In the genomic region with DNA sequence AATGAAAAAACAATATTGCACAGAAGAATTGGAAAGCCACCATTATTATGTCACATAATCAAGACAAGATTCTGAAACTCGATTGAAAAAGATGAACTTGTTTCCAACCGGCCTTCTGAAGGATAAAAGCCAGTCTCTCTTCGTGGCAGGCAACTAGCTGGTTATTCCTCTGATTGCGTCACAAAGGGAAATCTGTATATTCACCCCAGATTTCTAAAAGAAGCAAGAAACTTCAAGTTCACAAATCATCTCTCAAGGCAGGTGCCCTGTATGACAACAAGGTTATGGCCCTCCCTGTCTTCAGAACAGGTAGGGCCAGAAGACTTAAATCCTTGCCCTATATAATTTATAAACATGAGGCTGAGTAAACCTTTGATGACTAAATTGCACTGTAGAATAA, we compare ENCODE assay signal across 21 cellular contexts. TPM values are rescaled to one million over a fixed set of nuclear protein-coding genes. Genes with fewer than 3 reads are reported as not detected.
DNase-seq lines count a peak whose midpoint lies in the region; ATAC-seq and TF ChIP-seq lines count a peak whose summit lies in the region.
"Had no signal": no experiment of that assay in that cellular context is flagged by ENCODE, and none has a peak within 500 bp of the region (broad histone marks: within the 10 kb centered on the region; RNA-seq: fewer than 3 reads in every experiment).

No MANE protein-coding gene starts in this region.

- H3K27ac Mint-ChIP-seq in GM23338, result no peak overlapping the region
- no peak overlapping the region for H3K27ac Mint-ChIP-seq in effector memory CD8-positive, alpha-beta T cell

- peak overlapping the region; percentile 80; the same call in 1 of the 3 replicates for H3K4me3 Mint-ChIP-seq in GM23338
- no peak overlapping the region for H3K4me3 Mint-ChIP-seq in effector memory CD8-positive, alpha-beta T cell

- TF ChIP-seq POLR2A in gastrocnemius medialis (IDR thresholded peaks at IDR 0.05), result no peak

- no peaks in the 10 kb centered on the region for H3K79me2 ChIP-seq in GM23338 (replicated peaks; ENCODE audit: insufficient read depth)
- H3K79me2 ChIP-seq: parathyroid adenoma had no signal

- TF ChIP-seq CTCF in GM23338 (conservative IDR thresholded peaks at IDR 0.05; ENCODE audit: low read depth in 2 of 2) (no peak), VCaP (conservative IDR thresholded peaks at IDR 0.05) (no peak), gastrocnemius medialis (IDR thresholded peaks at IDR 0.05 in 4 of 5, conservative IDR thresholded peaks at IDR 0.05 in 1 of 5) (no peak)

- peaks cover 46% of the 10 kb centered on the region for H3K27me3 Mint-ChIP-seq in GM23338 (ENCODE audit: insufficient read depth, low read depth, poor library complexity)
- H3K27me3 Mint-ChIP-seq in effector memory CD8-positive, alpha-beta T cell, result peaks cover 56 to 67% of the 10 kb centered on the region in 2 donors

- H3K9me3 ChIP-seq in gastrocnemius medialis, result no peaks in the 10 kb centered on the region
- H3K9me3 ChIP-seq: BE2C, gastroesophageal sphincter, testis had no signal

- no peak overlapping the region for H3K27ac ChIP-seq in GM23338 (ENCODE audit: low read depth)
- peak overlapping the region; percentile 57 for H3K27ac ChIP-seq in VCaP
- H3K27ac ChIP-seq in gastrocnemius medialis, result peak overlapping the region; percentile 82 to 90 (median 90)
- H3K27ac ChIP-seq: parathyroid adenoma had no signal

- H3K27me3 ChIP-seq in GM23338 (ENCODE audit: insufficient read depth) (peaks cover 49% of the 10 kb centered on the region), gastrocnemius medialis (no peaks in the 10 kb centered on the region)
- H3K27me3 ChIP-seq: gastroesophageal sphincter, testis had no signal

- no peaks in the 10 kb centered on the region for H3K36me3 Mint-ChIP-seq in GM23338 (ENCODE audit: low read depth)
- peaks cover 10% of the 10 kb centered on the region for H3K36me3 Mint-ChIP-seq in effector memory CD8-positive, alpha-beta T cell (ENCODE audit: insufficient read depth)

- in situ Hi-C loops in gastrocnemius medialis (cut with MboI; ENCODE audit: low sequenced_read_pairs in 4 of 4), result loop anchor here (5.0 to 25.0 kb wide), 4 partner anchors 142 to 245 kb away; no protein-coding TSS in a partner anchor

- H3K4me3 ChIP-seq in GM23338, result no peak overlapping the region
- no peak overlapping the region for H3K4me3 ChIP-seq in gastrocnemius medialis
- H3K4me3 ChIP-seq: gastroesophageal sphincter had no signal

- peaks cover 3% of the 10 kb centered on the region; the same call in 1 of the 3 replicates for H3K9me3 Mint-ChIP-seq in GM23338
- no peaks in the 10 kb centered on the region for H3K9me3 Mint-ChIP-seq in effector memory CD8-positive, alpha-beta T cell

- H3K4me2 ChIP-seq in GM23338, result 0 out of 2 replicates have a peak overlapping the region, but pooled peaks have one; percentile 96

- peaks cover 5% of the 10 kb centered on the region; the same call in 1 of the 2 replicates for H3F3A ChIP-seq in GM23338 (replicated peaks; ENCODE audit: low read depth)

- no peak for ATAC-seq in GM23338
- no peak for ATAC-seq in gastrocnemius medialis
- no peak for ATAC-seq in HG03432 (IDR thresholded peaks at IDR 0.05; ENCODE audit: unreplicated experiment)
- no peak for ATAC-seq in HG03139 (IDR thresholded peaks at IDR 0.05; ENCODE audit: unreplicated experiment)
- no peak for ATAC-seq in effector memory CD8-positive, alpha-beta T cell (replicated peaks)
- ATAC-seq: gastroesophageal sphincter, left ventricle myocardium superior, Panc1 had no signal

- H4K20me1 ChIP-seq in GM23338 (replicated peaks; ENCODE audit: insufficient read depth), result no peaks in the 10 kb centered on the region

- intact Hi-C loops in gastrocnemius medialis (cut with DNase I; ENCODE audit: low total_unique reads), result no loop called here

- H3K36me3 ChIP-seq in GM23338 (ENCODE audit: insufficient read depth) (no peaks in the 10 kb centered on the region), gastrocnemius medialis (peaks cover 0 to 6% of the 10 kb centered on the region in 2 donors)
- H3K36me3 ChIP-seq: BE2C had no signal

- no peaks in the 10 kb centered on the region for H3K9me2 ChIP-seq in GM23338 (ENCODE audit: insufficient read depth)

- H3K4me1 ChIP-seq in GM23338 (ENCODE audit: insufficient read depth) (peaks cover 16% of the 10 kb centered on the region), gastrocnemius medialis (peaks cover 8 to 9% of the 10 kb centered on the region in 2 donors)
- H3K4me1 ChIP-seq: BE2C, parathyroid adenoma, testis had no signal

- no peak for DNase-seq in GM23338 (ENCODE audit: low spot score)
- DNase-seq in fibroblast of gingiva (ENCODE audit: low read depth), result peak; percentile 39
- DNase-seq in gastrocnemius medialis, result no peak
- DNase-seq in NCI-H446 treated with DMSO at 0.1 percent for 48 hours (lab: John Stamatoyannopoulos, UW), result no peak
- DNase-seq in effector memory CD8-positive, alpha-beta T cell, result no peak
- DNase-seq: amniotic stem cell; BE2C; central memory CD4-positive, alpha-beta T cell; effector memory CD4-positive, alpha-beta T cell; left ventricle myocardium superior; NCI-H1436; NCI-H2171 treated with DMSO at 0.1 percent for 48 hours; NCI-H774; stimulated activated CD4-positive, alpha-beta T cell treated with anti-CD3 and anti-CD28 coated beads, Interleukin-4, amount 100 ng/mL, for 4 hours; testis had no signal

- peaks cover 19% of the 10 kb centered on the region for H3K4me1 Mint-ChIP-seq in GM23338
- peaks cover 3 to 9% of the 10 kb centered on the region in 2 donors for H3K4me1 Mint-ChIP-seq in effector memory CD8-positive, alpha-beta T cell (ENCODE audit: low read depth in 2 of 2)

- H2AFZ ChIP-seq in GM23338, result no peak overlapping the region
- H2AFZ ChIP-seq: parathyroid adenoma had no signal

TF ChIP-seq in GM23338, 12 proteins besides CTCF, POLR2A, EP300 and RAD21 (continues in another document):
- TF ChIP-seq ZNF114 (CRISPR knock-in tag; IDR thresholded peaks at IDR 0.05), result no peak
- TF ChIP-seq EZH2phosphoT487 (IDR thresholded peaks at IDR 0.05; ENCODE audit: unreplicated experiment), result no peak
- TF ChIP-seq STAT1 (IDR thresholded peaks at IDR 0.05; ENCODE audit: unreplicated experiment), result no peak
- TF ChIP-seq ZNF331 (CRISPR knock-in tag; IDR thresholded peaks at IDR 0.05; ENCODE audit: low read depth), result no peak
- TF ChIP-seq CREB1 (CRISPR knock-in tag; IDR thresholded peaks at IDR 0.05; ENCODE audit: low read depth), result no peak
- TF ChIP-seq, protein P1, sequence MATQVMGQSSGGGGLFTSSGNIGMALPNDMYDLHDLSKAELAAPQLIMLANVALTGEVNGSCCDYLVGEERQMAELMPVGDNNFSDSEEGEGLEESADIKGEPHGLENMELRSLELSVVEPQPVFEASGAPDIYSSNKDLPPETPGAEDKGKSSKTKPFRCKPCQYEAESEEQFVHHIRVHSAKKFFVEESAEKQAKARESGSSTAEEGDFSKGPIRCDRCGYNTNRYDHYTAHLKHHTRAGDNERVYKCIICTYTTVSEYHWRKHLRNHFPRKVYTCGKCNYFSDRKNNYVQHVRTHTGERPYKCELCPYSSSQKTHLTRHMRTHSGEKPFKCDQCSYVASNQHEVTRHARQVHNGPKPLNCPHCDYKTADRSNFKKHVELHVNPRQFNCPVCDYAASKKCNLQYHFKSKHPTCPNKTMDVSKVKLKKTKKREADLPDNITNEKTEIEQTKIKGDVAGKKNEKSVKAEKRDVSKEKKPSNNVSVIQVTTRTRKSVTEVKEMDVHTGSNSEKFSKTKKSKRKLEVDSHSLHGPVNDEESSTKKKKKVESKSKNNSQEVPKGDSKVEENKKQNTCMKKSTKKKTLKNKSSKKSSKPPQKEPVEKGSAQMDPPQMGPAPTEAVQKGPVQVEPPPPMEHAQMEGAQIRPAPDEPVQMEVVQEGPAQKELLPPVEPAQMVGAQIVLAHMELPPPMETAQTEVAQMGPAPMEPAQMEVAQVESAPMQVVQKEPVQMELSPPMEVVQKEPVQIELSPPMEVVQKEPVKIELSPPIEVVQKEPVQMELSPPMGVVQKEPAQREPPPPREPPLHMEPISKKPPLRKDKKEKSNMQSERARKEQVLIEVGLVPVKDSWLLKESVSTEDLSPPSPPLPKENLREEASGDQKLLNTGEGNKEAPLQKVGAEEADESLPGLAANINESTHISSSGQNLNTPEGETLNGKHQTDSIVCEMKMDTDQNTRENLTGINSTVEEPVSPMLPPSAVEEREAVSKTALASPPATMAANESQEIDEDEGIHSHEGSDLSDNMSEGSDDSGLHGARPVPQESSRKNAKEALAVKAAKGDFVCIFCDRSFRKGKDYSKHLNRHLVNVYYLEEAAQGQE (IDR thresholded peaks at IDR 0.05; ENCODE audit: unreplicated experiment), result no peak

RNA-seq across cellular contexts. Expression of a gene that starts 2.8 kb away (rescaled TPM):
- 26.8 and 29.8 TPM in 2 replicates for total RNA-seq in GM23338 (2014; rRNA removed; shearing (Covaris generic))
- 6.0 and 8.3 TPM in 2 replicates for polyA plus RNA-seq in GM23338 (2016; fragmentation: Nextera tagmentation; extraction: Ambion mirVana)
- 10 to 100 TPM; 15.7 to 62.6 (median 32.4) TPM for total RNA-seq in gastrocnemius medialis
